Comparison of ENCODE assay signal across 8 cellular contexts in the genomic region with DNA sequence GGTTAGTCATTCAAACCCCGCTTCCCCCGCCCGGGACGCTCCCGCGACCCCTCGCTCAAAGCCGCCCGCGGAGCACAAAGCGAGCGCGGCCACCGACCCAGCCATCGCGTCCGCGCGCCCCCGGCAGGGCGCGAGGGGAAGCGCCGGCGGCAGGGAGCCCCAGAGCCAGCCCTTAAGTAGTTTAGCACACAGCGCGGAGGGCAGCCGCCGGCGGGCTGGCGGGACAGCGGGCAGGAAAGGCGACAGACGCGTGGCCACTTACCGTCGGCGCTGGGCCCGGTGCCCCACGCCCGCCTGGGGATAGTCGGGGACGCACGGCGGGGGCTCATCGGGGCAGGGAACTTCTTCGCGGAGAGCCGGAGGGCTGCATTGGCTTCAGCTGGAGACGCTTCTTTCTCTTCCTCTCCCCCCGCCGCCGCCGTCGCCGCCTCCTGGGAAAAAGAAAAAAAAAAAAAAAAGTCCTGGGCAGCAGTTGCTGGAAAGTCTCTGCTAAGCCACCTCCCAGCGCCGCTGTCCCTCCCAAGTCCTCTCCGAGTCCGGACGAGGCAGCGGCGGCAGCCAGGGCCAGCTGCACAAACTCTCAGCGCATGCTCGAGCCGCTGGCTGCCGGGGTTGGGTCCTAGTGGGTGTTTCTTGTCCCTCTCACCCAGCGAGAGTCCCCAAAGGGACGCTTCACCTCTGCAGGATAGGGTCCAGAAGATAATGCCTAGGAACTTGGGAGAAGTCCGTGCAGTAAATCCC. TPM values are rescaled to one million over a fixed set of nuclear protein-coding genes. Genes with fewer than 3 reads are reported as not detected.
DNase-seq lines count a peak whose midpoint lies in the region; ATAC-seq and TF ChIP-seq lines count a peak whose summit lies in the region.

A gene with protein sequence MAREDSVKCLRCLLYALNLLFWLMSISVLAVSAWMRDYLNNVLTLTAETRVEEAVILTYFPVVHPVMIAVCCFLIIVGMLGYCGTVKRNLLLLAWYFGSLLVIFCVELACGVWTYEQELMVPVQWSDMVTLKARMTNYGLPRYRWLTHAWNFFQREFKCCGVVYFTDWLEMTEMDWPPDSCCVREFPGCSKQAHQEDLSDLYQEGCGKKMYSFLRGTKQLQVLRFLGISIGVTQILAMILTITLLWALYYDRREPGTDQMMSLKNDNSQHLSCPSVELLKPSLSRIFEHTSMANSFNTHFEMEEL (minus strand): TSS at position 587 of the 741 bp plus-strand sequence. CDS start 1,381 bp downstream, outside the sequence.

- H3K4me3 ChIP-seq in GM12864 (ENCODE audit: low read depth, low read length), result peak within 1 kb of the TSS; percentile 94
- peak within 1 kb of the TSS; percentile 51 for H3K4me3 ChIP-seq in SJSA1
- peak within 1 kb of the TSS; percentile 95 for H3K4me3 ChIP-seq in adipocyte (ENCODE audit: low read length)
- peak within 1 kb of the TSS; percentile 73 for H3K4me3 ChIP-seq in osteoblast (ENCODE audit: insufficient read depth, low read length)

- peak; percentile 97 for ATAC-seq in Right ventricle myocardium superior (ENCODE audit: poor library complexity)

- H2BK5ac ChIP-seq in H9 (ENCODE audit: insufficient read length, low read length), result no peak within 1 kb of the TSS

- H3K23ac ChIP-seq in H9 (ENCODE audit: insufficient read length, low read depth, low read length), result no peak within 1 kb of the TSS

- H4K20me1 ChIP-seq in H9 (ENCODE audit: control insufficient read depth, insufficient read depth, insufficient read length) (no peaks in the 10 kb centered on the region), osteoblast (ENCODE audit: insufficient read depth, low read length) (no peaks in the 10 kb centered on the region)

- H3T11ph ChIP-seq in H9 (ENCODE audit: low read length), result no peak within 1 kb of the TSS

- peaks cover 22 to 25% of the 10 kb centered on the region in 2 experiments for H3K4me1 Mint-ChIP-seq in H9

- no peak within 1 kb of the TSS for H4K5ac ChIP-seq in H9 (ENCODE audit: insufficient read length, low read depth, low read length)

- H3K4me2 ChIP-seq in H9 (ENCODE audit: insufficient read depth, insufficient read length, low read length) (peak within 1 kb of the TSS; percentile 84), osteoblast (ENCODE audit: insufficient read depth, low read length) (peak within 1 kb of the TSS; percentile 93)

- H3K36me3 ChIP-seq in SJSA1, result no peaks in the 10 kb centered on the region
- H3K36me3 ChIP-seq in adipocyte (ENCODE audit: control insufficient read depth, insufficient read depth, low read length, severe bottlenecking), result no peaks in the 10 kb centered on the region
- H3K36me3 ChIP-seq in osteoblast (ENCODE audit: insufficient read depth, low read length), result no peaks in the 10 kb centered on the region

- peak within 1 kb of the TSS; percentile 51 for H3K9ac ChIP-seq in H9 (ENCODE audit: extremely low read depth, insufficient read length, low read length)
- H3K9ac ChIP-seq in adipocyte (ENCODE audit: low read length), result peak within 1 kb of the TSS; percentile 83

- H3K9me3 Mint-ChIP-seq in H9, result no peaks in the 10 kb centered on the region

- peak within 1 kb of the TSS; percentile 85 for H3K14ac ChIP-seq in H9 (ENCODE audit: insufficient read depth, low read length)

- H3K4me1 ChIP-seq in H9 (ENCODE audit: insufficient read depth, low read length) (no peaks in the 10 kb centered on the region), SJSA1 (replicated peaks) (peaks cover 10% of the 10 kb centered on the region), adipocyte (ENCODE audit: control insufficient read depth, insufficient read depth, low read length) (peaks cover 11% of the 10 kb centered on the region), osteoblast (ENCODE audit: insufficient read depth, low read length) (peaks cover 4% of the 10 kb centered on the region)

- H3K36me3 Mint-ChIP-seq in H9 (ENCODE audit: insufficient read depth in 1 of 3, low read depth in 3 of 3), result no peaks in the 10 kb centered on the region; a peak in 3 of 7 replicates

- no peak within 1 kb of the TSS for H3K4ac ChIP-seq in H9 (ENCODE audit: low read depth, low read length)

- H2BK20ac ChIP-seq in H9 (ENCODE audit: low read depth, low read length, poor library complexity, severe bottlenecking), result no peak within 1 kb of the TSS

- intact Hi-C loops in Right ventricle myocardium superior (cut with DNase I), result no loop called here

- H3K56ac ChIP-seq in H9 (ENCODE audit: insufficient read length, low read depth, low read length), result no peak within 1 kb of the TSS

- no CpG with 5 or more reads among the region's 70 CpGs for WGBS in H9 (ENCODE audit: extremely low coverage, insufficient read length, low lambda C conversion rate)

- H2AFZ ChIP-seq in H9 (ENCODE audit: low read length), result peak within 1 kb of the TSS; percentile 93
- peak within 1 kb of the TSS; percentile 94 for H2AFZ ChIP-seq in osteoblast (ENCODE audit: low read length)

- H4K8ac ChIP-seq in H9 (replicated peaks; ENCODE audit: insufficient read length, low read depth, low read length), result no peak within 1 kb of the TSS

- H3K79me1 ChIP-seq in H9 (ENCODE audit: insufficient read depth, low read depth, low read length, poor library complexity, severe bottlenecking), result no peaks in the 10 kb centered on the region

- no peak for DNase-seq in GM12864 (ENCODE audit: low read depth)
- peak; percentile 87 for DNase-seq in H9
- DNase-seq in Kasumi-1 (lab: John Stamatoyannopoulos, UW), result peak; percentile 51 to 62
- DNase-seq in SJSA1 (ENCODE audit: low read depth in 1 of 2, low spot score in 2 of 2), result peak; percentile 78 to 85
- DNase-seq in adipocyte (ENCODE audit: low read depth), result peak; percentile 87
- DNase-seq in Right ventricle myocardium superior, result peak; percentile 91
- DNase-seq in osteoblast (ENCODE audit: insufficient read length, low spot score, missing footprints), result peak; percentile 93
- DNase-seq in AML-193 (lab: John Stamatoyannopoulos, UW), result no peak

- H2BK12ac ChIP-seq in H9 (ENCODE audit: insufficient read length, low read depth, low read length), result no peak within 1 kb of the TSS

- no peak within 1 kb of the TSS for H2BK15ac ChIP-seq in H9 (ENCODE audit: low read depth, low read length)

- H2BK120ac ChIP-seq in H9 (ENCODE audit: low read depth, low read length, poor library complexity, severe bottlenecking), result no peak within 1 kb of the TSS

- peak within 1 kb of the TSS; percentile 81 to 97 for H3K4me3 Mint-ChIP-seq in H9

- no peak within 1 kb of the TSS for H2AK5ac ChIP-seq in H9 (ENCODE audit: insufficient read length, low read length)

- H3K23me2 ChIP-seq in H9 (ENCODE audit: insufficient read length, low read depth, low read length, poor library complexity, severe bottlenecking), result peaks cover 13% of the 10 kb centered on the region

- H3K18ac ChIP-seq in H9 (ENCODE audit: insufficient read length, low read depth, low read length), result peak within 1 kb of the TSS; percentile 84

- H3K27me3 ChIP-seq in H9 (ENCODE audit: insufficient read depth, low read length) (no peaks in the 10 kb centered on the region), SJSA1 (replicated peaks) (peaks cover 13% of the 10 kb centered on the region), adipocyte (replicated peaks; ENCODE audit: control insufficient read depth, insufficient read depth, low read length) (peaks cover 9% of the 10 kb centered on the region), osteoblast (ENCODE audit: insufficient read depth, low read length) (peaks cover 25% of the 10 kb centered on the region)

- no peaks in the 10 kb centered on the region for H3K79me2 ChIP-seq in H9 (ENCODE audit: insufficient read depth, low read length)
- no peaks in the 10 kb centered on the region for H3K79me2 ChIP-seq in osteoblast (ENCODE audit: insufficient read depth, low read length)

- H4K91ac ChIP-seq in H9 (ENCODE audit: insufficient read length, low read depth, low read length), result no peak within 1 kb of the TSS

- no peak within 1 kb of the TSS for H3K27ac ChIP-seq in H9 (ENCODE audit: insufficient read length, low read depth, low read length)
- H3K27ac ChIP-seq in SJSA1, result no peak within 1 kb of the TSS
- no peak within 1 kb of the TSS for H3K27ac ChIP-seq in osteoblast (ENCODE audit: low read depth, low read length)

- H3K9me3 ChIP-seq in H9 (ENCODE audit: control insufficient read depth, low read depth, low read length), result no peaks in the 10 kb centered on the region
- H3K9me3 ChIP-seq in SJSA1 (replicated peaks), result no peaks in the 10 kb centered on the region
- no peaks in the 10 kb centered on the region for H3K9me3 ChIP-seq in adipocyte (ENCODE audit: control insufficient read depth, low read length)
- no peaks in the 10 kb centered on the region for H3K9me3 ChIP-seq in osteoblast (ENCODE audit: low read depth, low read length)

- H3K27ac Mint-ChIP-seq in H9, result peak within 1 kb of the TSS; percentile 80 to 98 (median 87); a peak in 6 of 7 replicates

- TF ChIP-seq CTCF in GM12864 (IDR thresholded peaks at IDR 0.05; ENCODE audit: low read depth, low read length, missing control alignments), result peak; percentile 72
- peak; percentile 66 for TF ChIP-seq CTCF in H9 (conservative IDR thresholded peaks at IDR 0.05)
- peak; percentile 40 for TF ChIP-seq CTCF in osteoblast (IDR thresholded peaks at IDR 0.05; ENCODE audit: extremely low read depth, low read depth, low read length)

- H3K27me3 Mint-ChIP-seq in H9 (ENCODE audit: low read depth), result peaks cover 7% of the 10 kb centered on the region

RNA-seq across cellular contexts. Expression of the gene that starts here (rescaled TPM):
- 6.6 and 8.7 TPM in 2 replicates for total RNA-seq in H9 (2021)
- total RNA-seq in SJSA1 (2014; rRNA removed; shearing (Covaris generic)), result 1.8 and 2.3 TPM in 2 replicates
- 56.9 TPM for total RNA-seq in Right ventricle myocardium superior
- 0.59 and 1.8 TPM in 2 replicates for total RNA-seq in osteoblast

Comparison
In these comparisons a context has a peak if more than half of its experiments do, and no peak if none do; other contexts are left out.
1. DNase-seq: peak in H9 (single experiment), Kasumi-1 (2 of 2), SJSA1 (2 of 2), adipocyte (single experiment), Right ventricle myocardium superior (single experiment) and osteoblast (single experiment); none in GM12864 (single experiment) and AML-193 (0 of 2).
2. Peak in every context shown above with its lines, with median percentiles within 50 percentile points of each other: H3K4me3 ChIP-seq and CTCF ChIP-seq.